ENCODE assay signal across 8 cellular contexts in the genomic region with DNA sequence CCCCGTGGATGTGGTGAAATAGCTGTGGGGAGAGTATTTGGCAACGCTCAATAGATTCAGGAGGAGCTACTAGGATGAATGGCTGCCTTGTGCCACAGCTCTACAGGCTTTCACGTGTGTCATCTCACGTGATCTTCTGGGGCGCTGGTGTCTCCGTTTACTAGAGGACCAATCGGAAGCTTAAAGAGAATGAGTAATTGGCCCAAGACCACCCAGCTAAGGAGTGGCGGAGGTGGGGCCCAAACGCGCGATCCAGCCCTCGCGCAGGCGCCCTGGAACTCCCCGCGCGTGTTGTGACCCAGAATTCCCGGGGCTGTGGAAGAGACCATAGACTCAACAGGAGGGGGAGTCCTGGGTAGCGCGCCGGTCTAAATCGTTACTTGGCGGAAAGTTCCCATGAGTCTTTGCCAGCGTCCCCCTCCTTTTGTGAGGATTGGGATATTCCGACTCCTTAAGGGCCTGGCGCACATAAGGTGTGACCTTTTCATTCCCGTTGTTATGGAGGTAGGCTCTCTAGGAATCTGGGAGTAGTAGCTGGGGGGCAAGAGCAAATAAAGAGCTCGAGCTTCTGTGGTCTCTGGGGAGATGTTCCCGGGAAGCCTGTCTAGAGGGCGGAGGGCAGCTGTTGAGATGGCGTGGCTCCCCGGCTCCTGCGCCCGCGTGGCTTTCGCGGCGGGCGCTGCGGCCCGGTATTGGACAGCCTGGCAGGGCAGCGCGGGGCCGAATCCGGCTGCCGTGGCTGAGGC.
A peak's percentile ranks its signal among the peaks of the same experiment; 100 is the strongest.
DNase-seq lines count a peak whose midpoint lies in the region; ATAC-seq lines count a peak whose summit lies in the region.

No MANE protein-coding gene starts in this region.

- peak; percentile 85 for ATAC-seq in GM19043 (IDR thresholded peaks at IDR 0.05; ENCODE audit: low read depth, unreplicated experiment)
- peak; percentile 86 for ATAC-seq in HG03354 (IDR thresholded peaks at IDR 0.05; ENCODE audit: poor library complexity, severe bottlenecking, unreplicated experiment)
- peak; percentile 92 for ATAC-seq in activated CD4-positive, CD25-positive, alpha-beta regulatory T cell treated with anti-CD3 and anti-CD28 coated beads, Interleukin-2, amount 50 U/mL, for 24 hours

- DNase-seq in AG20443 (ENCODE audit: low spot score) (peak; percentile 100), NCI-H446 (lab: John Stamatoyannopoulos, UW) (peak; percentile 97 to 98), cerebellar nuclear complex (lab: John Stamatoyannopoulos, UW) (peak; percentile 74 to 79), islet precursor cell (peak; percentile 100)
- peak; percentile 89 for DNase-seq in stimulated activated CD4-positive, alpha-beta T cell treated with anti-CD3 and anti-CD28 coated beads, Interleukin-12 subunit alpha, Interleukin-12 subunit beta, amount 100 ng/mL, for 4 hours

Comparison
In these comparisons a context has a peak if more than half of its experiments do, and no peak if none do; other contexts are left out.
1. Peak in every context shown above with its lines: DNase-seq and ATAC-seq.